ENCODE assay signal across 12 cellular contexts in the genomic region with DNA sequence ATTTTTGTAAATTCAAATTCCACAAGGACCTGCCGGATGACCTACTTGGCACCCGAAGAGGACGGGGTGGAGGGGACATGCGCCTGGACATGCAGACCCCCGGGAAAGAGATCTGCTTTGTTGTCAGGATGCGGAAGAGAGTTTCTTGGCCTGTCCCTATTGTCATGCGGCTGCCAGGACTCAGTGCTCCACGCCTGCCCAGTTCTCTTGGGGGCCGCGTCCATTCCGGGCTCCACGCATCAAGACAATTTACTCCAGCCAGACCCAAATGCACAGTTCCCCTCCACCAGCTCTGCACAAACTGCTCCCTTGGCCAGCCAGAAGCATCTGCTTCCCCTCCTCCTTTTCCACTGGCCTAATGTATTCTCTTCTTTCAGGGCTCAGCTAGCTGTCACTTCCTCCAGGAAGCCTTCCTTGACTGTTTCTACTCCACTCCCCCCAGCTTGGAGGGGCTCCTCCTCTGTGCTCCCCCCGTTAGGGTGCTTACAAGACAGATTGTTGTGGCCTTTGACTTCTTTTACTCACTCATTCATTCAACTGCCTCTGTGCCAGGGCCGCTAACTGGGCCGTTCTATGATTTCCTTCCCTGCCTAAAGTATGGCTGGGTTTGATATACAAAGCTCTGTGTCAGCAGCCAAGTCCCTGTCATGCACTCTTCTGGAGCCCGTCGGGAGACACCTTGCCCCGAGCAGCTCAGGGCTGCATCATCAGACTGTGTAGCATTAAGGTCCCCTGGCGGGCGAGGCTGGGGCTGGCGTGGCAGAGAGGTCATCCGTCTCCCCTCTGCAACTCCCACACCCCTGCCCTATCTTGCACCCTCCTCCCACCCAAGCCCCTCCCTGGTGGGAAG. TPM values are rescaled to one million over a fixed set of nuclear protein-coding genes. Genes with fewer than 3 reads are reported as not detected.
DNase-seq lines count a peak whose midpoint lies in the region; ATAC-seq and TF ChIP-seq lines count a peak whose summit lies in the region.
"Had no signal": no experiment of that assay in that cellular context is flagged by ENCODE, and none has a peak within 500 bp of the region (broad histone marks: within the 10 kb centered on the region; RNA-seq: fewer than 3 reads in every experiment).

No MANE protein-coding gene starts in this region.

- DNase-seq in AG20443 (ENCODE audit: low spot score) (peak; percentile 37), brain microvascular endothelial cell (no peak), iPS-NIHi11 (ENCODE audit: low spot score) (peak; percentile 59), occipital lobe (lab: John Stamatoyannopoulos, UW) (no peak), GF-D8 (lab: John Stamatoyannopoulos, UW) (no peak)
- DNase-seq: activated CD4-positive, alpha-beta T cell treated with anti-CD3 and anti-CD28 coated beads, Interleukin-2, amount 50 U/mL, for 1 hour; CD4-positive, CD25-positive, alpha-beta regulatory T cell; effector CD8-positive, alpha-beta T cell; MM.1S had no signal

- H3K9ac ChIP-seq in HUES48 (ENCODE audit: low read depth, low read length): no peak overlapping the region

- H3K4me3 ChIP-seq in HUES48 (ENCODE audit: low read depth, low read length): peak overlapping the region; percentile 20
- no peak overlapping the region for H3K4me3 ChIP-seq in brain microvascular endothelial cell (ENCODE audit: low read depth, low read length)

- H3K27me3 ChIP-seq in HUES48 (ENCODE audit: control insufficient read depth, insufficient read depth, low read length): peaks cover 28% of the 10 kb centered on the region
- peaks cover 24% of the 10 kb centered on the region for H3K27me3 ChIP-seq in brain microvascular endothelial cell (replicated peaks)

- no peak for TF ChIP-seq CTCF in brain microvascular endothelial cell (IDR thresholded peaks at IDR 0.05; ENCODE audit: low read depth, low read length, missing control alignments)

- H3K4me1 ChIP-seq in HUES48 (ENCODE audit: control insufficient read depth, insufficient read depth, low read length): peaks cover 34% of the 10 kb centered on the region

- H3K9me3 ChIP-seq in HUES48 (ENCODE audit: control insufficient read depth, insufficient read depth, low read length): no peaks in the 10 kb centered on the region

- H3K27ac ChIP-seq in HUES48 (ENCODE audit: low read depth, low read length): no peak overlapping the region
- H3K27ac ChIP-seq in brain microvascular endothelial cell: peak overlapping the region; percentile 6

- ATAC-seq in GM21360 (IDR thresholded peaks at IDR 0.05; ENCODE audit: unreplicated experiment) (no peak), HG03159 (IDR thresholded peaks at IDR 0.05; ENCODE audit: unreplicated experiment) (no peak)

- in situ Hi-C loops in brain microvascular endothelial cell (cut with HindIII; ENCODE audit: low pct_ligation_motif_present, low sequenced_read_pairs): no loop called here

- H3K36me3 ChIP-seq in HUES48 (ENCODE audit: control insufficient read depth, insufficient read depth, low read length) (no peaks in the 10 kb centered on the region), brain microvascular endothelial cell (replicated peaks) (no peaks in the 10 kb centered on the region)

RNA-seq across cellular contexts. Expression of a gene that starts 6.6 kb away (rescaled TPM):
- total RNA-seq in occipital lobe: 1.4 TPM
- total RNA-seq: CD4-positive, CD25-positive, alpha-beta regulatory T cell had no signal

RNA-seq across cellular contexts. Expression of a gene that starts 35.8 kb away (rescaled TPM):
- total RNA-seq in occipital lobe: not detected
- total RNA-seq: CD4-positive, CD25-positive, alpha-beta regulatory T cell had no signal

Comparison
In these comparisons a context has a peak if more than half of its experiments do, and no peak if none do; other contexts are left out.
1. DNase-seq: peak in AG20443 (single experiment) and iPS-NIHi11 (single experiment); none in brain microvascular endothelial cell (single experiment), occipital lobe (single experiment) and GF-D8 (single experiment).